Comparison of ENCODE assay signal across 17 cellular contexts in genomic region chr2:58261215-58261614, GRCh38. TPM values are rescaled to one million over a fixed set of nuclear protein-coding genes. Genes with fewer than 3 reads are reported as not detected.
DNase-seq lines count a peak whose midpoint lies in the region; ATAC-seq, FAIRE-seq and TF ChIP-seq lines count a peak whose summit lies in the region.
"Had no signal": no experiment of that assay in that cellular context is flagged by ENCODE, and none has a peak within 500 bp of the region (broad histone marks: within the 10 kb centered on the region; RNA-seq: fewer than 3 reads in every experiment).

No MANE protein-coding gene starts in this region.

- peaks cover 2% of the 10 kb centered on the region for H3K4me1 Mint-ChIP-seq in activated T-cell treated with anti-CD3 and anti-CD28 coated beads, Interleukin-2, amount 50 U/mL, for 4 hours (ENCODE audit: low read depth)
- H3K4me1 Mint-ChIP-seq: CD14-positive monocyte; CD4-positive, alpha-beta memory T cell had no signal

- DNase-seq in DND-41: no peak
- DNase-seq in HT-29 (ENCODE audit: low spot score): peak; percentile 29
- DNase-seq in bronchial epithelial cell (ENCODE audit: low read depth): peak; percentile 13
- DNase-seq in activated T-cell treated with anti-CD3 and anti-CD28 coated beads, Interleukin-2, amount 50 U/mL, for 4 hours: no peak
- no peak for DNase-seq in SKM-1 (lab: John Stamatoyannopoulos, UW; ENCODE audit: unreplicated experiment)
- DNase-seq in activated T-cell treated with anti-CD3 and anti-CD28 coated beads, Interleukin-2, amount 50 U/mL, for 1 hour: no peak
- DNase-seq: AML-193; CD4-positive, alpha-beta memory T cell; GDM1; GOT3; H7 had no signal

- H3K27me3 Mint-ChIP-seq in activated T-cell treated with anti-CD3 and anti-CD28 coated beads, Interleukin-2, amount 50 U/mL, for 4 hours (ENCODE audit: low read depth): peaks cover 6% of the 10 kb centered on the region

- ATAC-seq in DND-41 (ENCODE audit: insufficient read depth, low read depth): 0 out of 3 replicates have a peak, but pooled peaks have one; percentile 7
- no peak for ATAC-seq in activated T-cell treated with anti-CD3 and anti-CD28 coated beads, Interleukin-2, amount 50 U/mL, for 4 hours
- ATAC-seq: K562 had no signal

- no peak overlapping the region for H2AFZ ChIP-seq in DND-41 (ENCODE audit: low read depth, low read length)

- H3K4me3 Mint-ChIP-seq in activated T-cell treated with anti-CD3 and anti-CD28 coated beads, Interleukin-2, amount 50 U/mL, for 4 hours: no peak overlapping the region
- H3K4me3 Mint-ChIP-seq: CD14-positive monocyte; CD4-positive, alpha-beta memory T cell had no signal

- H3K27ac ChIP-seq in DND-41 (ENCODE audit: low read length): no peak overlapping the region
- H3K27ac ChIP-seq: BLaER1 had no signal

- H3K36me3 Mint-ChIP-seq in activated T-cell treated with anti-CD3 and anti-CD28 coated beads, Interleukin-2, amount 50 U/mL, for 4 hours (ENCODE audit: insufficient read depth): no peaks in the 10 kb centered on the region
- H3K36me3 Mint-ChIP-seq: CD14-positive monocyte; CD4-positive, alpha-beta memory T cell had no signal

- no peaks in the 10 kb centered on the region for H3K36me3 ChIP-seq in DND-41 (ENCODE audit: insufficient read depth, low read length)
- H3K36me3 ChIP-seq in bronchial epithelial cell (ENCODE audit: control insufficient read depth, insufficient read depth, low read length): no peaks in the 10 kb centered on the region
- H3K36me3 ChIP-seq: BLaER1 had no signal

- TF ChIP-seq CTCF in DND-41 (IDR thresholded peaks at IDR 0.05; ENCODE audit: borderline replicate concordance, extremely low read depth, low read length, poor library complexity, severe bottlenecking) (no peak), bronchial epithelial cell (IDR thresholded peaks at IDR 0.05; ENCODE audit: insufficient read depth, low read length, severe bottlenecking) (no peak)

- no peaks in the 10 kb centered on the region for H4K20me1 ChIP-seq in DND-41 (ENCODE audit: insufficient read depth, low read length)
- H4K20me1 ChIP-seq: BLaER1 had no signal

- no peaks in the 10 kb centered on the region for H3K9me3 ChIP-seq in DND-41 (ENCODE audit: insufficient read depth, low read length, severe bottlenecking)
- H3K9me3 ChIP-seq: BLaER1 had no signal

- no peak overlapping the region for H3K9ac ChIP-seq in DND-41 (ENCODE audit: low read depth, low read length)
- H3K9ac ChIP-seq: BLaER1 had no signal

- H3K9me3 Mint-ChIP-seq in activated T-cell treated with anti-CD3 and anti-CD28 coated beads, Interleukin-2, amount 50 U/mL, for 4 hours: peaks cover 4% of the 10 kb centered on the region

- H3K4me3 ChIP-seq in DND-41 (ENCODE audit: low read depth in 1 of 2, low read length in 2 of 2): no peak overlapping the region
- no peak overlapping the region for H3K4me3 ChIP-seq in bronchial epithelial cell (ENCODE audit: low read depth, low read length)
- H3K4me3 ChIP-seq: BLaER1, K562 had no signal

- H3K4me2 ChIP-seq in DND-41 (ENCODE audit: insufficient read depth, low read length): no peak overlapping the region
- H3K4me2 ChIP-seq: BLaER1 had no signal

- H3K27me3 ChIP-seq in DND-41 (ENCODE audit: insufficient read depth, low read length, poor library complexity) (no peaks in the 10 kb centered on the region), bronchial epithelial cell (ENCODE audit: control insufficient read depth, insufficient read depth, low read length) (no peaks in the 10 kb centered on the region)
- H3K27me3 ChIP-seq: BLaER1 had no signal

- no peaks in the 10 kb centered on the region for H3K4me1 ChIP-seq in DND-41 (ENCODE audit: insufficient read depth, low read length)
- H3K4me1 ChIP-seq: BLaER1 had no signal

- no peaks in the 10 kb centered on the region for H3K79me2 ChIP-seq in DND-41 (ENCODE audit: insufficient read depth, low read length)

- FAIRE-seq in bronchial epithelial cell (lab: Jason Lieb, UNC): no peak
- FAIRE-seq: A204.1, GM12892, GM18507, K562 had no signal

RNA-seq across cellular contexts. Expression of gene FANCL, which starts 20.1 kb away (rescaled TPM):
- total RNA-seq in HT-29 (2014; rRNA removed; shearing (Covaris generic)): 29.0 and 33.3 TPM in 2 replicates
- 10.8 and 14.6 TPM in 2 replicates for total RNA-seq in bronchial epithelial cell
- 1 to 10 TPM; 7.7 to 9.2 (median 8.3) TPM for total RNA-seq in activated T-cell treated with anti-CD3 and anti-CD28 coated beads, Interleukin-2, amount 50 U/mL, for 4 hours

Comparison
In these comparisons a context has a peak if more than half of its experiments do, and no peak if none do; other contexts are left out.
1. DNase-seq: peak in HT-29 (single experiment) and bronchial epithelial cell (single experiment); none in DND-41 (single experiment), activated T-cell treated with anti-CD3 and anti-CD28 coated beads, Interleukin-2, amount 50 U/mL, for 4 hours (single experiment), SKM-1 (single experiment) and activated T-cell treated with anti-CD3 and anti-CD28 coated beads, Interleukin-2, amount 50 U/mL, for 1 hour (single experiment).